In genomic region chr11:92917927-92918326, GRCh38 we compare ENCODE assay signal across 24 cellular contexts. TPM values are rescaled to one million over a fixed set of nuclear protein-coding genes. Genes with fewer than 3 reads are reported as not detected.
"Had no signal": no experiment of that assay in that cellular context is flagged by ENCODE, and none has a peak within 500 bp of the region (broad histone marks: within the 10 kb centered on the region; RNA-seq: fewer than 3 reads in every experiment).

No MANE protein-coding gene starts in this region.

- FAIRE-seq: frontal cortex, urothelium cell line had no signal

- H3K36me3 Mint-ChIP-seq: naive B cell had no signal

- H3K27ac Mint-ChIP-seq: activated T-cell treated with anti-CD3 and anti-CD28 coated beads, Interleukin-2, amount 50 U/mL, for 72 hours; naive B cell had no signal

- ATAC-seq: activated T-cell treated with anti-CD3 and anti-CD28 coated beads, Interleukin-2, amount 50 U/mL, for 72 hours; left ventricle myocardium superior; right cardiac atrium; stimulated activated naive CD8-positive, alpha-beta T cell treated with anti-CD3 and anti-CD28 coated beads, Interleukin-15, Interleukin-2, amounts not matched to agents 100 U/mL and 50 U/mL, for 24 hours had no signal

- DNase-seq: activated CD4-positive, alpha-beta T cell treated with anti-CD3 and anti-CD28 coated beads, Interleukin-2, amount 50 U/mL, for 1 hour; activated CD8-positive, alpha-beta memory T cell treated with anti-CD3 and anti-CD28 coated beads, Interleukin-2, amount 50 U/mL, for 4 hours; activated effector memory CD4-positive, alpha-beta T cell treated with anti-CD3 and anti-CD28 coated beads, Interleukin-2, amount 50 U/mL, for 16 hours; activated naive CD4-positive, alpha-beta T cell treated with anti-CD3 and anti-CD28 coated beads, Interleukin-2, amount 50 U/mL, for 16 hours; activated T-cell treated with anti-CD3 and anti-CD28 coated beads, Interleukin-2, amount 50 U/mL, for 72 hours; aorta; cortex of kidney; effector CD4-positive, alpha-beta T cell; head of caudate nucleus; left ventricle myocardium superior; naive B cell; right cardiac atrium; stimulated activated CD4-positive, alpha-beta T cell treated with anti-CD3 and anti-CD28 coated beads, Interleukin-2, amount 100 ng/mL, for 24 hours; stimulated activated naive CD8-positive, alpha-beta T cell treated with anti-CD3 and anti-CD28 coated beads, Interleukin-15, Interleukin-2, amounts not matched to agents 100 U/mL and 50 U/mL, for 24 hours; T1000 had no signal

- H3K4me1 Mint-ChIP-seq: naive B cell had no signal

- H3K4me3 Mint-ChIP-seq: activated T-cell treated with anti-CD3 and anti-CD28 coated beads, Interleukin-2, amount 50 U/mL, for 72 hours; naive B cell; neural crest cell had no signal

RNA-seq across cellular contexts. Expression of gene MTNR1B, which starts 51.5 kb away (rescaled TPM):
- total RNA-seq: activated T-cell treated with anti-CD3 and anti-CD28 coated beads, Interleukin-2, amount 50 U/mL, for 72 hours; aorta; frontal cortex; kidney epithelial cell; left ventricle myocardium superior; mononuclear cell; neural crest cell; omental fat pad; posterior vena cava; right cardiac atrium; skeletal muscle tissue; tibial nerve had no signal
